In the genomic region with DNA sequence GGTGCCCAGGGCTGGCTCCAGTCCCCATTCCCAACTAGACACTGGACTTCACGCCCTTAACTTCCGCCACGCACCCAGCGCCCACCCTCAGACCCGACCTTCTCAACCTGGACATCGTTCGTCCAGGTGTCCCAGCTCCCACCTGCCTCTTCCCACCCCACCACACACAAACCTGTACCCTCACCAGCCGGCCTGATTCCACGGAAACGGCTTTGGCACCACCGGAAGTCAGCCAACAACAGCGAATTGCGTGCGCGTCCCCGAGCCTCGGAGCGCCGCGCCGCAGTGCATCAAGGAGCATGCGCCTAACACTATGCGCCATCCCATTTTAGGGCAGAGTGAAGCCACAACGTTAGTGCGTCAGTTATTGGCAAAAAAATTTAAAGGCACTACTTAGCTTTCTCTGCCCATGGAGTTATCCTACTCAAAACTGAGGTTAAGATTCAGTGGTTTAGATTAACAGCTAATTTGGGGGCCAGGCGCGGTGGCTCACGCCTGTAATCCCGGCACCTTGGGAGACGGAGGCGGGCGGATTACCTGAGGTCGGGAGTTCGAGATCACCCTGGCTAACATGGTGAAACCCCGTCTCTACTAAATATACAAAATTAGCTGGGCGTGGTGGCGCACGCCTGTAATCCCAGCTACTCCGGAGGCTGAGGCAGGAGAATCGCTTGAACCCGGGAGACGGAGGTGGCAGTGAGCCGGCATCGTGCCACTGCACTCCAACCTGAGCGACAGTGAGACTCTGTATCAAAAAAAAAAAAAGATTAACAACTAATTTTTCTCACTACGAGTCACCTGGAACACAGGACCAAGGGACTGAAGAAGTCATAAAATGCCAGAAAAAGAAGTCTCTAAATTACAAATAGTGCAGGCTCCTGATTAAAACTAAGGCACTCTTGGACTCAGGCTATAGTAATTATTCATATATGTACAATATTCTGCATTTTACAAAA, we compare ENCODE assay signal across 1 cellular context.
A peak's percentile ranks its signal among the peaks of the same experiment; 100 is the strongest.
TF ChIP-seq lines count a peak whose summit lies in the region.

A gene with protein sequence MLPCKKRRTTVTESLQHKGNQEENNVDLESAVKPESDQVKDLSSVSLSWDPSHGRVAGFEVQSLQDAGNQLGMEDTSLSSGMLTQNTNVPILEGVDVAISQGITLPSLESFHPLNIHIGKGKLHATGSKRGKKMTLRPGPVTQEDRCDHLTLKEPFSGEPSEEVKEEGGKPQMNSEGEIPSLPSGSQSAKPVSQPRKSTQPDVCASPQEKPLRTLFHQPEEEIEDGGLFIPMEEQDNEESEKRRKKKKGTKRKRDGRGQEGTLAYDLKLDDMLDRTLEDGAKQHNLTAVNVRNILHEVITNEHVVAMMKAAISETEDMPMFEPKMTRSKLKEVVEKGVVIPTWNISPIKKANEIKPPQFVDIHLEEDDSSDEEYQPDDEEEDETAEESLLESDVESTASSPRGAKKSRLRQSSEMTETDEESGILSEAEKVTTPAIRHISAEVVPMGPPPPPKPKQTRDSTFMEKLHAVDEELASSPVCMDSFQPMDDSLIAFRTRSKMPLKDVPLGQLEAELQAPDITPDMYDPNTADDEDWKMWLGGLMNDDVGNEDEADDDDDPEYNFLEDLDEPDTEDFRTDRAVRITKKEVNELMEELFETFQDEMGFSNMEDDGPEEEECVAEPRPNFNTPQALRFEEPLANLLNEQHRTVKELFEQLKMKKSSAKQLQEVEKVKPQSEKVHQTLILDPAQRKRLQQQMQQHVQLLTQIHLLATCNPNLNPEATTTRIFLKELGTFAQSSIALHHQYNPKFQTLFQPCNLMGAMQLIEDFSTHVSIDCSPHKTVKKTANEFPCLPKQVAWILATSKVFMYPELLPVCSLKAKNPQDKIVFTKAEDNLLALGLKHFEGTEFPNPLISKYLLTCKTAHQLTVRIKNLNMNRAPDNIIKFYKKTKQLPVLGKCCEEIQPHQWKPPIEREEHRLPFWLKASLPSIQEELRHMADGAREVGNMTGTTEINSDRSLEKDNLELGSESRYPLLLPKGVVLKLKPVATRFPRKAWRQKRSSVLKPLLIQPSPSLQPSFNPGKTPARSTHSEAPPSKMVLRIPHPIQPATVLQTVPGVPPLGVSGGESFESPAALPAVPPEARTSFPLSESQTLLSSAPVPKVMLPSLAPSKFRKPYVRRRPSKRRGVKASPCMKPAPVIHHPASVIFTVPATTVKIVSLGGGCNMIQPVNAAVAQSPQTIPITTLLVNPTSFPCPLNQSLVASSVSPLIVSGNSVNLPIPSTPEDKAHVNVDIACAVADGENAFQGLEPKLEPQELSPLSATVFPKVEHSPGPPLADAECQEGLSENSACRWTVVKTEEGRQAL (N-terminal part only) (minus strand): TSS at position 240 of the 956 bp plus-strand sequence. CDS start 3,434 bp downstream, outside the sequence.

TF ChIP-seq in HEK293, 187 proteins besides CTCF, POLR2A, EP300 and RAD21 (continued from another document and continues in another):
- TF ChIP-seq, protein P1, sequence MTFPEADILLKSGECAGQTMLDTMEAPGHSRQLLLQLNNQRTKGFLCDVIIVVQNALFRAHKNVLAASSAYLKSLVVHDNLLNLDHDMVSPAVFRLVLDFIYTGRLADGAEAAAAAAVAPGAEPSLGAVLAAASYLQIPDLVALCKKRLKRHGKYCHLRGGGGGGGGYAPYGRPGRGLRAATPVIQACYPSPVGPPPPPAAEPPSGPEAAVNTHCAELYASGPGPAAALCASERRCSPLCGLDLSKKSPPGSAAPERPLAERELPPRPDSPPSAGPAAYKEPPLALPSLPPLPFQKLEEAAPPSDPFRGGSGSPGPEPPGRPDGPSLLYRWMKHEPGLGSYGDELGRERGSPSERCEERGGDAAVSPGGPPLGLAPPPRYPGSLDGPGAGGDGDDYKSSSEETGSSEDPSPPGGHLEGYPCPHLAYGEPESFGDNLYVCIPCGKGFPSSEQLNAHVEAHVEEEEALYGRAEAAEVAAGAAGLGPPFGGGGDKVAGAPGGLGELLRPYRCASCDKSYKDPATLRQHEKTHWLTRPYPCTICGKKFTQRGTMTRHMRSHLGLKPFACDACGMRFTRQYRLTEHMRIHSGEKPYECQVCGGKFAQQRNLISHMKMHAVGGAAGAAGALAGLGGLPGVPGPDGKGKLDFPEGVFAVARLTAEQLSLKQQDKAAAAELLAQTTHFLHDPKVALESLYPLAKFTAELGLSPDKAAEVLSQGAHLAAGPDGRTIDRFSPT (tag by site-specific recombination; IDR thresholded peaks at IDR 0.05): peak; percentile 99
- TF ChIP-seq ZXDB (tag by site-specific recombination; IDR thresholded peaks at IDR 0.05): peak; percentile 85
- TF ChIP-seq ZNF664 (tag by site-specific recombination; IDR thresholded peaks at IDR 0.05): peak; percentile 94
- TF ChIP-seq ZNF433 (tag by site-specific recombination; IDR thresholded peaks at IDR 0.05; ENCODE audit: low read depth): no peak
- TF ChIP-seq, protein P2, sequence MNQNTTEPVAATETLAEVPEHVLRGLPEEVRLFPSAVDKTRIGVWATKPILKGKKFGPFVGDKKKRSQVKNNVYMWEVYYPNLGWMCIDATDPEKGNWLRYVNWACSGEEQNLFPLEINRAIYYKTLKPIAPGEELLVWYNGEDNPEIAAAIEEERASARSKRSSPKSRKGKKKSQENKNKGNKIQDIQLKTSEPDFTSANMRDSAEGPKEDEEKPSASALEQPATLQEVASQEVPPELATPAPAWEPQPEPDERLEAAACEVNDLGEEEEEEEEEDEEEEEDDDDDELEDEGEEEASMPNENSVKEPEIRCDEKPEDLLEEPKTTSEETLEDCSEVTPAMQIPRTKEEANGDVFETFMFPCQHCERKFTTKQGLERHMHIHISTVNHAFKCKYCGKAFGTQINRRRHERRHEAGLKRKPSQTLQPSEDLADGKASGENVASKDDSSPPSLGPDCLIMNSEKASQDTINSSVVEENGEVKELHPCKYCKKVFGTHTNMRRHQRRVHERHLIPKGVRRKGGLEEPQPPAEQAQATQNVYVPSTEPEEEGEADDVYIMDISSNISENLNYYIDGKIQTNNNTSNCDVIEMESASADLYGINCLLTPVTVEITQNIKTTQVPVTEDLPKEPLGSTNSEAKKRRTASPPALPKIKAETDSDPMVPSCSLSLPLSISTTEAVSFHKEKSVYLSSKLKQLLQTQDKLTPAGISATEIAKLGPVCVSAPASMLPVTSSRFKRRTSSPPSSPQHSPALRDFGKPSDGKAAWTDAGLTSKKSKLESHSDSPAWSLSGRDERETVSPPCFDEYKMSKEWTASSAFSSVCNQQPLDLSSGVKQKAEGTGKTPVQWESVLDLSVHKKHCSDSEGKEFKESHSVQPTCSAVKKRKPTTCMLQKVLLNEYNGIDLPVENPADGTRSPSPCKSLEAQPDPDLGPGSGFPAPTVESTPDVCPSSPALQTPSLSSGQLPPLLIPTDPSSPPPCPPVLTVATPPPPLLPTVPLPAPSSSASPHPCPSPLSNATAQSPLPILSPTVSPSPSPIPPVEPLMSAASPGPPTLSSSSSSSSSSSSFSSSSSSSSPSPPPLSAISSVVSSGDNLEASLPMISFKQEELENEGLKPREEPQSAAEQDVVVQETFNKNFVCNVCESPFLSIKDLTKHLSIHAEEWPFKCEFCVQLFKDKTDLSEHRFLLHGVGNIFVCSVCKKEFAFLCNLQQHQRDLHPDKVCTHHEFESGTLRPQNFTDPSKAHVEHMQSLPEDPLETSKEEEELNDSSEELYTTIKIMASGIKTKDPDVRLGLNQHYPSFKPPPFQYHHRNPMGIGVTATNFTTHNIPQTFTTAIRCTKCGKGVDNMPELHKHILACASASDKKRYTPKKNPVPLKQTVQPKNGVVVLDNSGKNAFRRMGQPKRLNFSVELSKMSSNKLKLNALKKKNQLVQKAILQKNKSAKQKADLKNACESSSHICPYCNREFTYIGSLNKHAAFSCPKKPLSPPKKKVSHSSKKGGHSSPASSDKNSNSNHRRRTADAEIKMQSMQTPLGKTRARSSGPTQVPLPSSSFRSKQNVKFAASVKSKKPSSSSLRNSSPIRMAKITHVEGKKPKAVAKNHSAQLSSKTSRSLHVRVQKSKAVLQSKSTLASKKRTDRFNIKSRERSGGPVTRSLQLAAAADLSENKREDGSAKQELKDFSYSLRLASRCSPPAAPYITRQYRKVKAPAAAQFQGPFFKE (tag by site-specific recombination; IDR thresholded peaks at IDR 0.05; ENCODE audit: borderline replicate concordance): no peak
- no peak; the same call in 1 of the 2 replicates for TF ChIP-seq ZFHX2 (tag by site-specific recombination; conservative IDR thresholded peaks at IDR 0.05)
- TF ChIP-seq ZEB2 (tag by site-specific recombination; IDR thresholded peaks at IDR 0.05): peak; percentile 80
- TF ChIP-seq ZNF518A (tag by site-specific recombination; conservative IDR thresholded peaks at IDR 0.05; ENCODE audit: low read depth): peak; percentile 53; the same call in 1 of the 2 replicates
- no peak for TF ChIP-seq ZNF155 (tag by site-specific recombination; IDR thresholded peaks at IDR 0.05)
- TF ChIP-seq ZBTB7A (tag by site-specific recombination; IDR thresholded peaks at IDR 0.05; ENCODE audit: low read depth): 0 out of 2 replicates have a peak, but pooled peaks have one; percentile 18
- peak; percentile 95 for TF ChIP-seq PRDM10 (tag by site-specific recombination; IDR thresholded peaks at IDR 0.05)
- peak; percentile 100 for TF ChIP-seq ZNF335 (tag by site-specific recombination; conservative IDR thresholded peaks at IDR 0.05)
- TF ChIP-seq ZNF610 (tag by site-specific recombination; IDR thresholded peaks at IDR 0.05; ENCODE audit: borderline replicate concordance): 0 out of 2 replicates have a peak, but pooled peaks have one; percentile 30
- no peak for TF ChIP-seq ZNF704 (tag by site-specific recombination; IDR thresholded peaks at IDR 0.05)
- TF ChIP-seq ZBTB17 (tag by site-specific recombination; IDR thresholded peaks at IDR 0.05): peak; percentile 89
- TF ChIP-seq ZNF18 (tag by site-specific recombination; IDR thresholded peaks at IDR 0.05): 0 out of 2 replicates have a peak, but pooled peaks have one; percentile 35
- no peak; the same call in 1 of the 2 replicates for TF ChIP-seq MYNN (tag by site-specific recombination; IDR thresholded peaks at IDR 0.05; ENCODE audit: borderline replicate concordance)
